Comparison of ENCODE assay signal across 8 cellular contexts in genomic region chr16:75074920-75075687, GRCh38. TPM values are rescaled to one million over a fixed set of nuclear protein-coding genes. Genes with fewer than 3 reads are reported as not detected.
DNase-seq lines count a peak whose midpoint lies in the region; ATAC-seq, FAIRE-seq and TF ChIP-seq lines count a peak whose summit lies in the region.

No MANE protein-coding gene starts in this region.

- no peaks in the 10 kb centered on the region for H3K9me2 ChIP-seq in SK-N-SH

- no peak for TF ChIP-seq EP300 in stomach (IDR thresholded peaks at IDR 0.05)
- no peak for TF ChIP-seq EP300 in SK-N-SH (IDR thresholded peaks at IDR 0.05; ENCODE audit: borderline replicate concordance in 1 of 2, low read depth in 1 of 2, low read length in 1 of 2)

- H3K4me1 ChIP-seq in stomach (peaks cover 29 to 66% (median 48%) of the 10 kb centered on the region in 4 donors), SK-N-SH (ENCODE audit: control insufficient read depth in 1 of 2, insufficient read depth in 2 of 2, low read depth in 1 of 2, low read length in 1 of 2) (peaks cover 4 to 38% of the 10 kb centered on the region in 2 experiments; a peak in 2 of 4 replicates)

- POLR2A ChIA-PET in SK-N-SH (lab: Yijun Ruan, JAX): no interaction called here

- H3K36me3 ChIP-seq in stomach: no peaks in the 10 kb centered on the region
- no peaks in the 10 kb centered on the region for H3K36me3 ChIP-seq in SK-N-SH (replicated peaks in 1 of 2; ENCODE audit: control insufficient read depth in 1 of 2, insufficient read depth in 2 of 2, low read length in 1 of 2)

- no peaks in the 10 kb centered on the region for H3F3A ChIP-seq in SK-N-SH (replicated peaks; ENCODE audit: insufficient read depth)

- H3K27ac ChIP-seq in stomach (peak overlapping the region in 4 of 5 donors; percentile 19 to 69 (median 40)), SK-N-SH (ENCODE audit: low read depth in 2 of 2, low read length in 1 of 2) (no peak overlapping the region)

- peak; percentile 83 for FAIRE-seq in GM12892 (lab: Jason Lieb, UNC)

- H3K4me3 ChIP-seq in stomach (no peak overlapping the region), SK-N-SH (ENCODE audit: low read depth in 2 of 2, low read length in 1 of 2) (no peak overlapping the region)

- TF ChIP-seq RAD21 in SK-N-SH (IDR thresholded peaks at IDR 0.05; ENCODE audit: low read length): no peak

- CTCF ChIA-PET in SK-N-SH (lab: Yijun Ruan, JAX): interaction anchor here (1.5 kb wide), 1 partner anchor 36 kb away, joined by 4 read pairs; no protein-coding TSS in a partner anchor

- no peak overlapping the region for H2AFZ ChIP-seq in SK-N-SH (ENCODE audit: low read depth)

- TF ChIP-seq POLR2A in GM12892 (IDR thresholded peaks at IDR 0.05; ENCODE audit: low read depth, low read length): peak; percentile 63
- no peak for TF ChIP-seq POLR2A in stomach (IDR thresholded peaks at IDR 0.05)

- WGBS in stomach, 5 donors: 21 to 52% (median 36%) methylated on average over 9 to 12 of the region's 12 CpGs
- 95% methylated on average over 10 of the region's 12 CpGs for WGBS in SK-N-SH (ENCODE audit: low lambda C conversion rate)

- H4K20me1 ChIP-seq in SK-N-SH (ENCODE audit: insufficient read depth): peaks cover 32% of the 10 kb centered on the region

- H3K9me3 ChIP-seq in stomach (no peaks in the 10 kb centered on the region), SK-N-SH (no peaks in the 10 kb centered on the region; the same call in 1 of the 2 replicates)

- DNase-seq in GM12892 (ENCODE audit: insufficient read length) (peak; percentile 63), NOMO-1 treated with DMSO at 0.1 percent for 48 hours (lab: John Stamatoyannopoulos, UW; ENCODE audit: unreplicated experiment) (peak; percentile 93), activated T-cell treated with anti-CD3 and anti-CD28 coated beads for 48 hours (ENCODE audit: low read depth) (peak; percentile 71), lung microvascular endothelial cell (ENCODE audit: low read depth in 2 of 2) (peak; percentile 49 to 78), stomach (peak; percentile 58), SK-N-SH (no peak), DMS 273 treated with DMSO at 0.1 percent for 48 hours (lab: John Stamatoyannopoulos, UW) (no peak)

- intact Hi-C loops in stomach (cut with DNase I; ENCODE audit: low total_unique reads): no loop called here

- H3K27me3 ChIP-seq in stomach: no peaks in the 10 kb centered on the region
- H3K27me3 ChIP-seq in SK-N-SH (ENCODE audit: insufficient read depth): no peaks in the 10 kb centered on the region

- no peak overlapping the region for H3K4me2 ChIP-seq in SK-N-SH

- ATAC-seq in HG02678 (IDR thresholded peaks at IDR 0.05; ENCODE audit: unreplicated experiment): peak; percentile 98

- H3K79me2 ChIP-seq in SK-N-SH (ENCODE audit: insufficient read depth): peaks cover 85% of the 10 kb centered on the region

- no peak for TF ChIP-seq CTCF in stomach (IDR thresholded peaks at IDR 0.05)
- TF ChIP-seq CTCF in SK-N-SH (IDR thresholded peaks at IDR 0.05): no peak

- H3K9ac ChIP-seq in SK-N-SH: no peak overlapping the region

TF ChIP-seq in SK-N-SH, 30 proteins besides CTCF, POLR2A, EP300 and RAD21:
- TF ChIP-seq USF1 (IDR thresholded peaks at IDR 0.05; ENCODE audit: borderline replicate concordance, low read depth) (no peak), TEAD4 (IDR thresholded peaks at IDR 0.05; ENCODE audit: borderline replicate concordance, insufficient read depth) (no peak), GATA2 (CRISPR knock-in tag; IDR thresholded peaks at IDR 0.05) (no peak), MXI1 (IDR thresholded peaks at IDR 0.05; ENCODE audit: low read depth, low read length) (no peak), SIN3A (IDR thresholded peaks at IDR 0.05; ENCODE audit: borderline replicate concordance, low read depth, low read length) (no peak), MEF2A (IDR thresholded peaks at IDR 0.05; ENCODE audit: borderline replicate concordance, low read depth) (no peak), YY1 (IDR thresholded peaks at IDR 0.05; ENCODE audit: low read depth) (no peak), IRF3 (IDR thresholded peaks at IDR 0.05; ENCODE audit: low read depth, low read length) (no peak), USF2 (IDR thresholded peaks at IDR 0.05; ENCODE audit: borderline replicate concordance, low read depth, low read length) (no peak), TAF1 (IDR thresholded peaks at IDR 0.05; ENCODE audit: borderline replicate concordance, low read depth, low read length) (no peak), FOXM1 (IDR thresholded peaks at IDR 0.05; ENCODE audit: low read depth) (no peak), GABPA (IDR thresholded peaks at IDR 0.05; ENCODE audit: low read depth) (no peak), EZH2phosphoT487 (IDR thresholded peaks at IDR 0.05; ENCODE audit: borderline replicate concordance, low read depth) (no peak), RXRA (IDR thresholded peaks at IDR 0.05; ENCODE audit: borderline replicate concordance, low read depth) (no peak), JUND (IDR thresholded peaks at IDR 0.05) (no peak)
- TF ChIP-seq, protein P1, sequence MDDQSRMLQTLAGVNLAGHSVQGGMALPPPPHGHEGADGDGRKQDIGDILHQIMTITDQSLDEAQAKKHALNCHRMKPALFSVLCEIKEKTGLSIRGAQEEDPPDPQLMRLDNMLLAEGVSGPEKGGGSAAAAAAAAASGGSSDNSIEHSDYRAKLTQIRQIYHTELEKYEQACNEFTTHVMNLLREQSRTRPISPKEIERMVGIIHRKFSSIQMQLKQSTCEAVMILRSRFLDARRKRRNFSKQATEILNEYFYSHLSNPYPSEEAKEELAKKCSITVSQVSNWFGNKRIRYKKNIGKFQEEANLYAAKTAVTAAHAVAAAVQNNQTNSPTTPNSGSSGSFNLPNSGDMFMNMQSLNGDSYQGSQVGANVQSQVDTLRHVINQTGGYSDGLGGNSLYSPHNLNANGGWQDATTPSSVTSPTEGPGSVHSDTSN (IDR thresholded peaks at IDR 0.05): no peak
- TF ChIP-seq, protein P2, sequence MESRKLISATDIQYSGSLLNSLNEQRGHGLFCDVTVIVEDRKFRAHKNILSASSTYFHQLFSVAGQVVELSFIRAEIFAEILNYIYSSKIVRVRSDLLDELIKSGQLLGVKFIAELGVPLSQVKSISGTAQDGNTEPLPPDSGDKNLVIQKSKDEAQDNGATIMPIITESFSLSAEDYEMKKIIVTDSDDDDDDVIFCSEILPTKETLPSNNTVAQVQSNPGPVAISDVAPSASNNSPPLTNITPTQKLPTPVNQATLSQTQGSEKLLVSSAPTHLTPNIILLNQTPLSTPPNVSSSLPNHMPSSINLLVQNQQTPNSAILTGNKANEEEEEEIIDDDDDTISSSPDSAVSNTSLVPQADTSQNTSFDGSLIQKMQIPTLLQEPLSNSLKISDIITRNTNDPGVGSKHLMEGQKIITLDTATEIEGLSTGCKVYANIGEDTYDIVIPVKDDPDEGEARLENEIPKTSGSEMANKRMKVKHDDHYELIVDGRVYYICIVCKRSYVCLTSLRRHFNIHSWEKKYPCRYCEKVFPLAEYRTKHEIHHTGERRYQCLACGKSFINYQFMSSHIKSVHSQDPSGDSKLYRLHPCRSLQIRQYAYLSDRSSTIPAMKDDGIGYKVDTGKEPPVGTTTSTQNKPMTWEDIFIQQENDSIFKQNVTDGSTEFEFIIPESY (IDR thresholded peaks at IDR 0.05; ENCODE audit: borderline replicate concordance, low read depth): no peak

RNA-seq across cellular contexts. Expression of gene LDHD, which starts 41.5 kb away (rescaled TPM):
- not detected for polyA plus RNA-seq in GM12892 (2012; ENCODE audit: missing spikeins)
- total RNA-seq in lung microvascular endothelial cell (0.22 and 0.60 TPM in 2 replicates), stomach (100 to 1,000 TPM in 1 of 5 donors, 10 to 100 TPM in 3, 1 to 10 TPM in 1; 5.0 to 110 (median 27.2) TPM)
- polyA plus RNA-seq in stomach (10 to 100 TPM; 13.0 to 34.2 (median 21.0) TPM), SK-N-SH (2012; rRNA removed) (0.53 and 0.70 TPM in 2 replicates)
- polyA plus RNA-seq in SK-N-SH (2012; cell fraction: cytosol; rRNA removed): 0.15 and 0.25 TPM in 2 replicates
- 1.4 TPM in 2 replicates for polyA plus RNA-seq in SK-N-SH (2012; cell fraction: nucleus; rRNA removed)

Comparison
In these comparisons a context has a peak if more than half of its experiments do, and no peak if none do; other contexts are left out.
1. DNase-seq: peak in GM12892 (single experiment), NOMO-1 treated with DMSO at 0.1 percent for 48 hours (single experiment), activated T-cell treated with anti-CD3 and anti-CD28 coated beads for 48 hours (single experiment), lung microvascular endothelial cell (2 of 2) and stomach (single experiment); none in SK-N-SH (single experiment) and DMS 273 treated with DMSO at 0.1 percent for 48 hours (single experiment).
2. H3K27ac ChIP-seq: peak in stomach (4 of 5); none in SK-N-SH (0 of 2).